ENCODE assay signal across 2 cellular contexts in the genomic region with DNA sequence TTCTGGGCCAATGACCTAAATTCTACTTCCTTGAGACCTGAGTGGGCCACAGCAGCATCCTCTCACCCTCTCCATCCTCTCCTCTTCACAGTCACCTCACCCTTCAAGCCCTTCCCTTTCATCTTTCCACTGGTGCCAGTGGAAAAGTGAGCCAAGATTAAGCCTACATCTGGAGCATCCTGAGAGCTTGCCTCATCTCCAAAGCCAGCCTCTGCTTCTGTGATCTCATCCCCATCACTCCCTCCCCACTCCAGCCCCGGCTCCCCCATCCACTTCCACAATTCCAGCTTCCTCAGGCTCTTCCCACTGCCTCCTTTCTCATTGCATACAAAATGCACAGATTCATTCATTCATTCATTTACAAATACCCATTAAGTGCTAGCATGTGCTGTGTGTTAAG.
TF ChIP-seq lines count a peak whose summit lies in the region.

No MANE protein-coding gene starts in this region.

TF ChIP-seq in SK-N-SH, 30 proteins besides CTCF, POLR2A, EP300 and RAD21 (continued from another document):
- TF ChIP-seq, protein P1, sequence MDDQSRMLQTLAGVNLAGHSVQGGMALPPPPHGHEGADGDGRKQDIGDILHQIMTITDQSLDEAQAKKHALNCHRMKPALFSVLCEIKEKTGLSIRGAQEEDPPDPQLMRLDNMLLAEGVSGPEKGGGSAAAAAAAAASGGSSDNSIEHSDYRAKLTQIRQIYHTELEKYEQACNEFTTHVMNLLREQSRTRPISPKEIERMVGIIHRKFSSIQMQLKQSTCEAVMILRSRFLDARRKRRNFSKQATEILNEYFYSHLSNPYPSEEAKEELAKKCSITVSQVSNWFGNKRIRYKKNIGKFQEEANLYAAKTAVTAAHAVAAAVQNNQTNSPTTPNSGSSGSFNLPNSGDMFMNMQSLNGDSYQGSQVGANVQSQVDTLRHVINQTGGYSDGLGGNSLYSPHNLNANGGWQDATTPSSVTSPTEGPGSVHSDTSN (IDR thresholded peaks at IDR 0.05): no peak
- TF ChIP-seq, protein P2, sequence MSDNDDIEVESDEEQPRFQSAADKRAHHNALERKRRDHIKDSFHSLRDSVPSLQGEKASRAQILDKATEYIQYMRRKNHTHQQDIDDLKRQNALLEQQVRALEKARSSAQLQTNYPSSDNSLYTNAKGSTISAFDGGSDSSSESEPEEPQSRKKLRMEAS (IDR thresholded peaks at IDR 0.05; ENCODE audit: low read depth): no peak
- TF ChIP-seq, protein P3, sequence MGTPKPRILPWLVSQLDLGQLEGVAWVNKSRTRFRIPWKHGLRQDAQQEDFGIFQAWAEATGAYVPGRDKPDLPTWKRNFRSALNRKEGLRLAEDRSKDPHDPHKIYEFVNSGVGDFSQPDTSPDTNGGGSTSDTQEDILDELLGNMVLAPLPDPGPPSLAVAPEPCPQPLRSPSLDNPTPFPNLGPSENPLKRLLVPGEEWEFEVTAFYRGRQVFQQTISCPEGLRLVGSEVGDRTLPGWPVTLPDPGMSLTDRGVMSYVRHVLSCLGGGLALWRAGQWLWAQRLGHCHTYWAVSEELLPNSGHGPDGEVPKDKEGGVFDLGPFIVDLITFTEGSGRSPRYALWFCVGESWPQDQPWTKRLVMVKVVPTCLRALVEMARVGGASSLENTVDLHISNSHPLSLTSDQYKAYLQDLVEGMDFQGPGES (IDR thresholded peaks at IDR 0.05; ENCODE audit: low read depth, low read length): no peak
- TF ChIP-seq RFX5 (IDR thresholded peaks at IDR 0.05; ENCODE audit: low read length): no peak
- no peak for TF ChIP-seq FOSL2 (IDR thresholded peaks at IDR 0.05; ENCODE audit: borderline replicate concordance, low read depth)
- TF ChIP-seq RXRA (IDR thresholded peaks at IDR 0.05; ENCODE audit: borderline replicate concordance, low read depth): no peak
- TF ChIP-seq POLR2AphosphoS5 (IDR thresholded peaks at IDR 0.05; ENCODE audit: low read depth, low read length): no peak
- TF ChIP-seq RCOR1 (IDR thresholded peaks at IDR 0.05; ENCODE audit: low read length): no peak
- TF ChIP-seq FOXM1 (IDR thresholded peaks at IDR 0.05; ENCODE audit: low read depth): no peak
- no peak for TF ChIP-seq EZH2phosphoT487 (IDR thresholded peaks at IDR 0.05; ENCODE audit: borderline replicate concordance, low read depth)
- no peak for TF ChIP-seq JUND (IDR thresholded peaks at IDR 0.05)
- no peak for TF ChIP-seq CHD2 (IDR thresholded peaks at IDR 0.05; ENCODE audit: low read length, partially characterized antibody)
- no peak for TF ChIP-seq TEAD4 (IDR thresholded peaks at IDR 0.05; ENCODE audit: borderline replicate concordance, insufficient read depth)
- TF ChIP-seq, protein P4, sequence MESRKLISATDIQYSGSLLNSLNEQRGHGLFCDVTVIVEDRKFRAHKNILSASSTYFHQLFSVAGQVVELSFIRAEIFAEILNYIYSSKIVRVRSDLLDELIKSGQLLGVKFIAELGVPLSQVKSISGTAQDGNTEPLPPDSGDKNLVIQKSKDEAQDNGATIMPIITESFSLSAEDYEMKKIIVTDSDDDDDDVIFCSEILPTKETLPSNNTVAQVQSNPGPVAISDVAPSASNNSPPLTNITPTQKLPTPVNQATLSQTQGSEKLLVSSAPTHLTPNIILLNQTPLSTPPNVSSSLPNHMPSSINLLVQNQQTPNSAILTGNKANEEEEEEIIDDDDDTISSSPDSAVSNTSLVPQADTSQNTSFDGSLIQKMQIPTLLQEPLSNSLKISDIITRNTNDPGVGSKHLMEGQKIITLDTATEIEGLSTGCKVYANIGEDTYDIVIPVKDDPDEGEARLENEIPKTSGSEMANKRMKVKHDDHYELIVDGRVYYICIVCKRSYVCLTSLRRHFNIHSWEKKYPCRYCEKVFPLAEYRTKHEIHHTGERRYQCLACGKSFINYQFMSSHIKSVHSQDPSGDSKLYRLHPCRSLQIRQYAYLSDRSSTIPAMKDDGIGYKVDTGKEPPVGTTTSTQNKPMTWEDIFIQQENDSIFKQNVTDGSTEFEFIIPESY (IDR thresholded peaks at IDR 0.05; ENCODE audit: borderline replicate concordance, low read depth): no peak

TF ChIP-seq in SK-N-SH treated with all-trans-retinoic acid at 6 μM for 48 hours, 23 proteins besides CTCF, POLR2A, EP300 and RAD21 (continued from another document):
- TF ChIP-seq ZNF8 (CRISPR knock-in tag; IDR thresholded peaks at IDR 0.05) (no peak), RARB (CRISPR knock-in tag; IDR thresholded peaks at IDR 0.05) (no peak), ESRRG (CRISPR knock-in tag; IDR thresholded peaks at IDR 0.05) (no peak)
- TF ChIP-seq, protein P5, sequence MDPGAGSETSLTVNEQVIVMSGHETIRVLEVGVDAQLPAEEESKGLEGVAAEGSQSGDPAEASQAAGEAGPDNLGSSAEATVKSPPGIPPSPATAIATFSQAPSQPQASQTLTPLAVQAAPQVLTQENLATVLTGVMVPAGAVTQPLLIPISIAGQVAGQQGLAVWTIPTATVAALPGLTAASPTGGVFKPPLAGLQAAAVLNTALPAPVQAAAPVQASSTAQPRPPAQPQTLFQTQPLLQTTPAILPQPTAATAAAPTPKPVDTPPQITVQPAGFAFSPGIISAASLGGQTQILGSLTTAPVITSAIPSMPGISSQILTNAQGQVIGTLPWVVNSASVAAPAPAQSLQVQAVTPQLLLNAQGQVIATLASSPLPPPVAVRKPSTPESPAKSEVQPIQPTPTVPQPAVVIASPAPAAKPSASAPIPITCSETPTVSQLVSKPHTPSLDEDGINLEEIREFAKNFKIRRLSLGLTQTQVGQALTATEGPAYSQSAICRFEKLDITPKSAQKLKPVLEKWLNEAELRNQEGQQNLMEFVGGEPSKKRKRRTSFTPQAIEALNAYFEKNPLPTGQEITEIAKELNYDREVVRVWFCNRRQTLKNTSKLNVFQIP (CRISPR knock-in tag; IDR thresholded peaks at IDR 0.05; ENCODE audit: borderline replicate concordance, low read depth): no peak
- TF ChIP-seq, protein P6, sequence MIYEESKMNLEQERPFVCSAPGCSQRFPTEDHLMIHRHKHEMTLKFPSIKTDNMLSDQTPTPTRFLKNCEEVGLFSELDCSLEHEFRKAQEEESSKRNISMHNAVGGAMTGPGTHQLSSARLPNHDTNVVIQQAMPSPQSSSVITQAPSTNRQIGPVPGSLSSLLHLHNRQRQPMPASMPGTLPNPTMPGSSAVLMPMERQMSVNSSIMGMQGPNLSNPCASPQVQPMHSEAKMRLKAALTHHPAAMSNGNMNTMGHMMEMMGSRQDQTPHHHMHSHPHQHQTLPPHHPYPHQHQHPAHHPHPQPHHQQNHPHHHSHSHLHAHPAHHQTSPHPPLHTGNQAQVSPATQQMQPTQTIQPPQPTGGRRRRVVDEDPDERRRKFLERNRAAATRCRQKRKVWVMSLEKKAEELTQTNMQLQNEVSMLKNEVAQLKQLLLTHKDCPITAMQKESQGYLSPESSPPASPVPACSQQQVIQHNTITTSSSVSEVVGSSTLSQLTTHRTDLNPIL (CRISPR knock-in tag; IDR thresholded peaks at IDR 0.05; ENCODE audit: low read depth): no peak
